ENCODE assay signal across 22 cellular contexts in the genomic region with DNA sequence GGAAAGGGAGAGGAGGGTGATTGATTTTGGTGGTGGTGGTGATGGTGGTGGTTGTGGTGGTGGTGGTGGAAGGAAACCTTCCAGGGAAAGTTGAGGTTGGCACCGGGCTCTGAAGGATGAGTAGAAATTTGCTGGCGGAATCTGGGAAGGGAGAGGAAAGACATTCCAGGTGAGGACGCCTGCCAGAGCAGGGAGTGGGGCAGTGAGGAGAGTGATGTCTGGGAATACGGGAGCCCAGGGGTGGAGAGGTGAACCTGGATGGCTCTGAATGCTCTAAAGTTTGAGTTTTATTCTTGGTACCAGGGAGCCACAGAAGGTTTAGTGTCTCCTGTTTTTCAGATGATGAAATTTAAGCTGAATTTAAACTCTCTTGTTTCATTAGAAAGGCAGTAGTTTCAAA. TPM values are rescaled to one million over a fixed set of nuclear protein-coding genes. Genes with fewer than 3 reads are reported as not detected.
DNase-seq lines count a peak whose midpoint lies in the region; ATAC-seq lines count a peak whose summit lies in the region.
"Had no signal": no experiment of that assay in that cellular context is flagged by ENCODE, and none has a peak within 500 bp of the region (broad histone marks: within the 10 kb centered on the region; RNA-seq: fewer than 3 reads in every experiment).

No MANE protein-coding gene starts in this region.

- no peaks in the 10 kb centered on the region for H3K36me3 ChIP-seq in HUES64 (ENCODE audit: insufficient read depth, low read length)
- H3K36me3 ChIP-seq: gastroesophageal sphincter, ovary, tibial nerve had no signal

- no peaks in the 10 kb centered on the region for H3K27me3 Mint-ChIP-seq in T-helper 2 cell treated with Interferon-gamma antibody and Interleukin-4, amounts not matched to agents 5 μg/mL and 100 μg/mL, for 36 hours (ENCODE audit: low read depth)
- no peaks in the 10 kb centered on the region for H3K27me3 Mint-ChIP-seq in activated T-helper 1 cell treated with anti-CD3 and anti-CD28 coated beads, Interleukin-12 subunit alpha, Interleukin-12 subunit beta, Interleukin-2, Interleukin-4 antibody, amounts not matched to agents 30 ng/mL and 10 ng/mL and 1 ng/mL, durations not matched to agents 14 hours and 24 hours and 36 hours (ENCODE audit: insufficient read depth)
- no peaks in the 10 kb centered on the region for H3K27me3 Mint-ChIP-seq in natural killer cell treated with Interleukin-12 subunit alpha and Interleukin-12 subunit beta and Interleukin-15 and Interleukin-18, amount 100 ng/mL, for 72 hours

- no peak for ATAC-seq in natural killer cell treated with Interleukin-12 subunit alpha and Interleukin-12 subunit beta and Interleukin-15 and Interleukin-18, amount 100 ng/mL, for 72 hours
- ATAC-seq: gastroesophageal sphincter had no signal

- H3K4me1 ChIP-seq in HUES64 (ENCODE audit: insufficient read depth, low read length): peaks cover 22% of the 10 kb centered on the region
- H3K4me1 ChIP-seq: gastroesophageal sphincter had no signal

- no peaks in the 10 kb centered on the region for H3K9me3 ChIP-seq in HUES64 (ENCODE audit: insufficient read depth, low read depth, low read length)
- H3K9me3 ChIP-seq: gastroesophageal sphincter, mucosa of descending colon, ovary, tibial nerve had no signal

- H3K27ac Mint-ChIP-seq in T-helper 2 cell treated with Interferon-gamma antibody and Interleukin-4, amounts not matched to agents 5 μg/mL and 100 μg/mL, for 36 hours: peak overlapping the region; percentile 62
- H3K27ac Mint-ChIP-seq in activated T-helper 1 cell treated with anti-CD3 and anti-CD28 coated beads, Interleukin-12 subunit alpha, Interleukin-12 subunit beta, Interleukin-2, Interleukin-4 antibody, amounts not matched to agents 30 ng/mL and 10 ng/mL and 1 ng/mL, durations not matched to agents 14 hours and 24 hours and 36 hours: peak overlapping the region; percentile 80
- peak overlapping the region; percentile 88 to 92 for H3K27ac Mint-ChIP-seq in natural killer cell treated with Interleukin-12 subunit alpha and Interleukin-12 subunit beta and Interleukin-15 and Interleukin-18, amount 100 ng/mL, for 72 hours

- peaks cover 81% of the 10 kb centered on the region for H3K4me1 Mint-ChIP-seq in T-helper 2 cell treated with Interferon-gamma antibody and Interleukin-4, amounts not matched to agents 5 μg/mL and 100 μg/mL, for 36 hours (ENCODE audit: low read depth)
- H3K4me1 Mint-ChIP-seq in activated T-helper 1 cell treated with anti-CD3 and anti-CD28 coated beads, Interleukin-12 subunit alpha, Interleukin-12 subunit beta, Interleukin-2, Interleukin-4 antibody, amounts not matched to agents 30 ng/mL and 10 ng/mL and 1 ng/mL, durations not matched to agents 14 hours and 24 hours and 36 hours (ENCODE audit: low read depth): peaks cover 82% of the 10 kb centered on the region
- H3K4me1 Mint-ChIP-seq in natural killer cell treated with Interleukin-12 subunit alpha and Interleukin-12 subunit beta and Interleukin-15 and Interleukin-18, amount 100 ng/mL, for 72 hours (ENCODE audit: low read depth in 2 of 2): peaks cover 72 to 88% of the 10 kb centered on the region in 2 donors

- H3K27me3 ChIP-seq in HUES64 (ENCODE audit: insufficient read depth, low read length): no peaks in the 10 kb centered on the region
- H3K27me3 ChIP-seq: gastroesophageal sphincter, ovary, tibial nerve had no signal

- peaks cover 42% of the 10 kb centered on the region for H3K36me3 Mint-ChIP-seq in T-helper 2 cell treated with Interferon-gamma antibody and Interleukin-4, amounts not matched to agents 5 μg/mL and 100 μg/mL, for 36 hours (ENCODE audit: low read depth)
- H3K36me3 Mint-ChIP-seq in activated T-helper 1 cell treated with anti-CD3 and anti-CD28 coated beads, Interleukin-12 subunit alpha, Interleukin-12 subunit beta, Interleukin-2, Interleukin-4 antibody, amounts not matched to agents 30 ng/mL and 10 ng/mL and 1 ng/mL, durations not matched to agents 14 hours and 24 hours and 36 hours (ENCODE audit: low read depth): peaks cover 33% of the 10 kb centered on the region
- H3K36me3 Mint-ChIP-seq in natural killer cell treated with Interleukin-12 subunit alpha and Interleukin-12 subunit beta and Interleukin-15 and Interleukin-18, amount 100 ng/mL, for 72 hours: peaks cover 26% of the 10 kb centered on the region

- no peak overlapping the region for H3K27ac ChIP-seq in HUES64 (ENCODE audit: low read depth, low read length)
- H3K27ac ChIP-seq: epithelial cell of prostate, gastroesophageal sphincter, ovary, RWPE1 had no signal

- H3K4me3 Mint-ChIP-seq in T-helper 2 cell treated with Interferon-gamma antibody and Interleukin-4, amounts not matched to agents 5 μg/mL and 100 μg/mL, for 36 hours: peak overlapping the region; percentile 73
- peak overlapping the region; percentile 69 for H3K4me3 Mint-ChIP-seq in activated T-helper 1 cell treated with anti-CD3 and anti-CD28 coated beads, Interleukin-12 subunit alpha, Interleukin-12 subunit beta, Interleukin-2, Interleukin-4 antibody, amounts not matched to agents 30 ng/mL and 10 ng/mL and 1 ng/mL, durations not matched to agents 14 hours and 24 hours and 36 hours
- H3K4me3 Mint-ChIP-seq in natural killer cell treated with Interleukin-12 subunit alpha and Interleukin-12 subunit beta and Interleukin-15 and Interleukin-18, amount 100 ng/mL, for 72 hours: peak overlapping the region; percentile 91
- H3K4me3 Mint-ChIP-seq: CD14-positive monocyte had no signal

- no peak for DNase-seq in T-helper 2 cell treated with Interferon-gamma antibody and Interleukin-4, amounts not matched to agents 5 μg/mL and 100 μg/mL, for 36 hours (ENCODE audit: low spot score)
- DNase-seq in T-helper 2 cell (no peak), A172 (ENCODE audit: low spot score) (no peak), ureter (ENCODE audit: low spot score) (no peak), DMS79 (lab: John Stamatoyannopoulos, UW) (no peak)
- no peak for DNase-seq in activated T-helper 1 cell treated with anti-CD3 and anti-CD28 coated beads, Interleukin-12 subunit alpha, Interleukin-12 subunit beta, Interleukin-2, Interleukin-4 antibody, amounts not matched to agents 30 ng/mL and 10 ng/mL and 1 ng/mL, durations not matched to agents 14 hours and 24 hours and 36 hours (ENCODE audit: low spot score)
- no peak for DNase-seq in natural killer cell treated with Interleukin-12 subunit alpha and Interleukin-12 subunit beta and Interleukin-15 and Interleukin-18, amount 100 ng/mL, for 72 hours (ENCODE audit: low spot score)
- DNase-seq: 8988T; activated CD4-positive, CD25-positive, alpha-beta regulatory T cell; aorta; KBM-7; mucosa of descending colon; NCI-H1105 treated with DMSO at 0.1 percent for 48 hours; NCI-H2171 treated with DMSO at 0.1 percent for 48 hours; ovary; stimulated activated CD4-positive, alpha-beta T cell treated with anti-CD3 and anti-CD28 coated beads, Interleukin-4, amount 100 ng/mL, for 4 hours had no signal

- WGBS in HUES64: 83% methylated on average over 4 of the region's 4 CpGs

- no peak overlapping the region for H3K4me3 ChIP-seq in HUES64 (ENCODE audit: low read length)
- H3K4me3 ChIP-seq: gastroesophageal sphincter, mucosa of descending colon, ovary, tibial nerve had no signal

- H3K9ac ChIP-seq in HUES64 (ENCODE audit: low read depth, low read length): 0 out of 2 replicates have a peak overlapping the region, but pooled peaks have one; percentile 17

- peaks cover 19% of the 10 kb centered on the region for H3K9me3 Mint-ChIP-seq in T-helper 2 cell treated with Interferon-gamma antibody and Interleukin-4, amounts not matched to agents 5 μg/mL and 100 μg/mL, for 36 hours
- H3K9me3 Mint-ChIP-seq in activated T-helper 1 cell treated with anti-CD3 and anti-CD28 coated beads, Interleukin-12 subunit alpha, Interleukin-12 subunit beta, Interleukin-2, Interleukin-4 antibody, amounts not matched to agents 30 ng/mL and 10 ng/mL and 1 ng/mL, durations not matched to agents 14 hours and 24 hours and 36 hours: peaks cover 29% of the 10 kb centered on the region
- H3K9me3 Mint-ChIP-seq in natural killer cell treated with Interleukin-12 subunit alpha and Interleukin-12 subunit beta and Interleukin-15 and Interleukin-18, amount 100 ng/mL, for 72 hours: peaks cover 9% of the 10 kb centered on the region
- H3K9me3 Mint-ChIP-seq: CD14-positive monocyte had no signal

- intact Hi-C loops in activated T-helper 1 cell treated with anti-CD3 and anti-CD28 coated beads, Interleukin-12 subunit alpha, Interleukin-12 subunit beta, Interleukin-2, Interleukin-4 antibody, amounts not matched to agents 30 ng/mL and 10 ng/mL and 1 ng/mL, durations not matched to agents 14 hours and 24 hours and 36 hours (cut with micrococcal nuclease): no loop called here

RNA-seq across cellular contexts. Expression of a gene that starts 16.0 kb away (rescaled TPM):
- polyA plus RNA-seq in HUES64 (2013, experiment 1 of 2): 9.8 TPM
- 14.6 TPM for polyA plus RNA-seq in HUES64 (2013, experiment 2 of 2)
- total RNA-seq in activated T-helper 1 cell treated with anti-CD3 and anti-CD28 coated beads, Interleukin-12 subunit alpha, Interleukin-12 subunit beta, Interleukin-2, Interleukin-4 antibody, amounts not matched to agents 30 ng/mL and 10 ng/mL and 1 ng/mL, durations not matched to agents 14 hours and 24 hours and 36 hours: 69.8 and 70.7 TPM in 2 replicates
- 100 to 1,000 TPM; 195 to 374 TPM for total RNA-seq in natural killer cell treated with Interleukin-12 subunit alpha and Interleukin-12 subunit beta and Interleukin-15 and Interleukin-18, amount 100 ng/mL, for 72 hours
- 4.7 and 8.4 TPM in 2 replicates for total RNA-seq in A172 (2014; rRNA removed; shearing (Covaris generic))
- total RNA-seq in ureter: 10.8 TPM
